21 cellular contexts compared by ENCODE assay signal in genomic region chrX:49204017-49204416, GRCh38. TPM values are rescaled to one million over a fixed set of nuclear protein-coding genes. Genes with fewer than 3 reads are reported as not detected.
DNase-seq lines count a peak whose midpoint lies in the region; ATAC-seq, FAIRE-seq and TF ChIP-seq lines count a peak whose summit lies in the region.
"Had no signal": no experiment of that assay in that cellular context is flagged by ENCODE, and none has a peak within 500 bp of the region (broad histone marks: within the 10 kb centered on the region; RNA-seq: fewer than 3 reads in every experiment).

No MANE protein-coding gene starts in this region.

- no peaks in the 10 kb centered on the region for H3K27me3 Mint-ChIP-seq in activated T-helper 17 cell treated with anti-CD3 and anti-CD28 coated beads, Interleukin-2, amount 50 U/mL, for 72 hours
- H3K27me3 Mint-ChIP-seq in chondrocyte (ENCODE audit: low read depth) = no peaks in the 10 kb centered on the region
- H3K27me3 Mint-ChIP-seq: B cell; CD4-positive, CD25-positive, alpha-beta regulatory T cell had no signal

- H3K36me3 ChIP-seq in NT2/D1 (ENCODE audit: insufficient read depth, insufficient read length, low read length) = no peaks in the 10 kb centered on the region
- H3K36me3 ChIP-seq: BLaER1 had no signal

- peak overlapping the region; percentile 66 for H3K27ac Mint-ChIP-seq in activated T-helper 17 cell treated with anti-CD3 and anti-CD28 coated beads, Interleukin-2, amount 50 U/mL, for 72 hours
- H3K27ac Mint-ChIP-seq in chondrocyte (ENCODE audit: unreplicated experiment) = no peak overlapping the region
- H3K27ac Mint-ChIP-seq in stimulated activated effector memory CD8-positive, alpha-beta T cell treated with anti-CD3 and anti-CD28 coated beads, Interleukin-12 subunit alpha, Interleukin-12 subunit beta, amount 100 ng/mL, for 72 hours = peak overlapping the region; percentile 70
- H3K27ac Mint-ChIP-seq: B cell; CD4-positive, CD25-positive, alpha-beta regulatory T cell; CD8-positive, alpha-beta T cell had no signal

- H3K4me3 ChIP-seq in NT2/D1 (ENCODE audit: insufficient read length, low read depth) = no peak overlapping the region
- H3K4me3 ChIP-seq: BLaER1 had no signal

- no peak for DNase-seq in NT2/D1 (ENCODE audit: low read depth, low spot score)
- peak; percentile 26 for DNase-seq in chondrocyte (ENCODE audit: low spot score)
- DNase-seq in stimulated activated effector memory CD8-positive, alpha-beta T cell treated with anti-CD3 and anti-CD28 coated beads, Interleukin-12 subunit alpha, Interleukin-12 subunit beta, amount 100 ng/mL, for 72 hours (ENCODE audit: low spot score in 2 of 2) = no peak
- no peak for DNase-seq in iPS-NIHi11 (ENCODE audit: low spot score)
- DNase-seq in AG08396 (ENCODE audit: low spot score) = no peak
- no peak for DNase-seq in HTR-8/SVneo (ENCODE audit: insufficient read length, low spot score)
- DNase-seq: Caco-2; CD4-positive, CD25-positive, alpha-beta regulatory T cell; CD8-positive, alpha-beta T cell; DMS153; DND-41; H7; HCEC 1CT had no signal

- no peak overlapping the region for H3K4me3 Mint-ChIP-seq in activated T-helper 17 cell treated with anti-CD3 and anti-CD28 coated beads, Interleukin-2, amount 50 U/mL, for 72 hours
- no peak overlapping the region for H3K4me3 Mint-ChIP-seq in chondrocyte (ENCODE audit: unreplicated experiment)
- H3K4me3 Mint-ChIP-seq in stimulated activated effector memory CD8-positive, alpha-beta T cell treated with anti-CD3 and anti-CD28 coated beads, Interleukin-12 subunit alpha, Interleukin-12 subunit beta, amount 100 ng/mL, for 72 hours = no peak overlapping the region
- H3K4me3 Mint-ChIP-seq: B cell; CD8-positive, alpha-beta T cell had no signal

- no peak for TF ChIP-seq CTCF in chondrocyte (IDR thresholded peaks at IDR 0.05)

- peaks cover 9% of the 10 kb centered on the region for H3K27me3 ChIP-seq in NT2/D1 (ENCODE audit: insufficient read depth, insufficient read length)

- H3K4me1 Mint-ChIP-seq in activated T-helper 17 cell treated with anti-CD3 and anti-CD28 coated beads, Interleukin-2, amount 50 U/mL, for 72 hours = no peaks in the 10 kb centered on the region
- peaks cover 5% of the 10 kb centered on the region for H3K4me1 Mint-ChIP-seq in chondrocyte (ENCODE audit: low read depth)
- peaks cover 4% of the 10 kb centered on the region for H3K4me1 Mint-ChIP-seq in stimulated activated effector memory CD8-positive, alpha-beta T cell treated with anti-CD3 and anti-CD28 coated beads, Interleukin-12 subunit alpha, Interleukin-12 subunit beta, amount 100 ng/mL, for 72 hours

- H3K9me3 Mint-ChIP-seq in activated T-helper 17 cell treated with anti-CD3 and anti-CD28 coated beads, Interleukin-2, amount 50 U/mL, for 72 hours = no peaks in the 10 kb centered on the region
- H3K9me3 Mint-ChIP-seq in chondrocyte (ENCODE audit: low read depth) = no peaks in the 10 kb centered on the region
- H3K9me3 Mint-ChIP-seq in stimulated activated effector memory CD8-positive, alpha-beta T cell treated with anti-CD3 and anti-CD28 coated beads, Interleukin-12 subunit alpha, Interleukin-12 subunit beta, amount 100 ng/mL, for 72 hours = no peaks in the 10 kb centered on the region
- H3K9me3 Mint-ChIP-seq: CD8-positive, alpha-beta T cell had no signal

- H3K9ac ChIP-seq in NT2/D1 (ENCODE audit: insufficient read length, low read depth) = peak overlapping the region; percentile 21
- H3K9ac ChIP-seq: BLaER1 had no signal

- ATAC-seq in activated T-helper 17 cell treated with anti-CD3 and anti-CD28 coated beads, Interleukin-2, amount 50 U/mL, for 72 hours (replicated peaks) = no peak
- ATAC-seq in stimulated activated effector memory CD8-positive, alpha-beta T cell treated with anti-CD3 and anti-CD28 coated beads, Interleukin-12 subunit alpha, Interleukin-12 subunit beta, amount 100 ng/mL, for 72 hours = no peak
- ATAC-seq: CD8-positive, alpha-beta T cell had no signal

- H3K36me3 Mint-ChIP-seq in activated T-helper 17 cell treated with anti-CD3 and anti-CD28 coated beads, Interleukin-2, amount 50 U/mL, for 72 hours (ENCODE audit: low read depth) = peaks cover 3% of the 10 kb centered on the region
- no peaks in the 10 kb centered on the region for H3K36me3 Mint-ChIP-seq in chondrocyte (ENCODE audit: low read depth)
- no peaks in the 10 kb centered on the region for H3K36me3 Mint-ChIP-seq in stimulated activated effector memory CD8-positive, alpha-beta T cell treated with anti-CD3 and anti-CD28 coated beads, Interleukin-12 subunit alpha, Interleukin-12 subunit beta, amount 100 ng/mL, for 72 hours
- H3K36me3 Mint-ChIP-seq: CD4-positive, CD25-positive, alpha-beta regulatory T cell; CD8-positive, alpha-beta T cell had no signal

- no peaks in the 10 kb centered on the region for H3K9me3 ChIP-seq in NT2/D1 (ENCODE audit: insufficient read depth, low read length)
- H3K9me3 ChIP-seq: BLaER1, Caco-2 had no signal

- no peak for FAIRE-seq in HTR-8/SVneo (lab: Jason Lieb, UNC)
- FAIRE-seq: G401.6, GM12892, H1 had no signal

- peaks cover 12% of the 10 kb centered on the region for H3K4me1 ChIP-seq in NT2/D1 (ENCODE audit: insufficient read depth, insufficient read length)
- H3K4me1 ChIP-seq: BLaER1 had no signal

RNA-seq across cellular contexts. Expression of gene SYP, which starts 4.0 kb away (rescaled TPM):
- 10 to 100 TPM; 16.6 to 53.4 TPM for total RNA-seq in activated T-helper 17 cell treated with anti-CD3 and anti-CD28 coated beads, Interleukin-2, amount 50 U/mL, for 72 hours
- 0.87 to 1.5 TPM (median 1.4 TPM) in 3 replicates for total RNA-seq in chondrocyte

RNA-seq across cellular contexts. Expression of gene PRICKLE3, which starts 17.8 kb away (rescaled TPM):
- total RNA-seq in activated T-helper 17 cell treated with anti-CD3 and anti-CD28 coated beads, Interleukin-2, amount 50 U/mL, for 72 hours = 10 to 100 TPM; 19.8 to 45.3 TPM
- 7.2 to 8.2 TPM (median 7.5 TPM) in 3 replicates for total RNA-seq in chondrocyte

RNA-seq across cellular contexts. Expression of gene CACNA1F, which starts 29.1 kb away (rescaled TPM):
- total RNA-seq in activated T-helper 17 cell treated with anti-CD3 and anti-CD28 coated beads, Interleukin-2, amount 50 U/mL, for 72 hours = 1 to 10 TPM in 1 of 2 donors, under 1 TPM in 1; 0.82 to 6.2 TPM
- total RNA-seq in chondrocyte = not detected in 3 replicates
- total RNA-seq: A172, A673 had no signal

RNA-seq across cellular contexts. Expression of gene CCDC22, which starts 31.3 kb away (rescaled TPM):
- 10 to 100 TPM; 21.7 to 33.0 TPM for total RNA-seq in activated T-helper 17 cell treated with anti-CD3 and anti-CD28 coated beads, Interleukin-2, amount 50 U/mL, for 72 hours
- total RNA-seq in chondrocyte = 12.3 to 13.2 TPM (median 12.8 TPM) in 3 replicates

RNA-seq across cellular contexts. Expression of gene PLP2, which starts 32.3 kb away (rescaled TPM):
- 100 to 1,000 TPM; 228 to 233 TPM for total RNA-seq in activated T-helper 17 cell treated with anti-CD3 and anti-CD28 coated beads, Interleukin-2, amount 50 U/mL, for 72 hours
- total RNA-seq in chondrocyte = 120 to 203 TPM (median 187 TPM) in 3 replicates
